23 cellular contexts compared by ENCODE assay signal in genomic region chr11:134283461-134284230, GRCh38. TPM values are rescaled to one million over a fixed set of nuclear protein-coding genes. Genes with fewer than 3 reads are reported as not detected.
A peak's percentile ranks its signal among the peaks of the same experiment; 100 is the strongest.
DNase-seq lines count a peak whose midpoint lies in the region; ATAC-seq and TF ChIP-seq lines count a peak whose summit lies in the region.
"Had no signal": no experiment of that assay in that cellular context is flagged by ENCODE, and none has a peak within 500 bp of the region (broad histone marks: within the 10 kb centered on the region; RNA-seq: fewer than 3 reads in every experiment).

No MANE protein-coding gene starts in this region.

- H3K4me3 Mint-ChIP-seq in activated CD4-positive, alpha-beta T cell treated with anti-CD3 and anti-CD28 coated beads, Interleukin-2, amount 10 ng/mL, durations not matched to agents 24 days and 14 days, result no peak overlapping the region
- H3K4me3 Mint-ChIP-seq in activated T-helper 2 cell treated with anti-CD3 and anti-CD28 coated beads, Interferon-gamma antibody, Interleukin-2, Interleukin-4, amounts not matched to agents 10 μg/mL and 5 μg/mL and 100 μg/mL, durations not matched to agents 14 hours and 24 hours and 36 hours (ENCODE audit: low read depth), result no peak overlapping the region
- H3K4me3 Mint-ChIP-seq: CD4-positive, alpha-beta memory T cell; GM23338; H9 had no signal

- no peaks in the 10 kb centered on the region for H3K27me3 ChIP-seq in MG63

- peaks cover 5% of the 10 kb centered on the region for H3K4me1 Mint-ChIP-seq in activated CD4-positive, alpha-beta T cell treated with anti-CD3 and anti-CD28 coated beads, Interleukin-2, amount 10 ng/mL, durations not matched to agents 24 days and 14 days
- H3K4me1 Mint-ChIP-seq in activated T-helper 2 cell treated with anti-CD3 and anti-CD28 coated beads, Interferon-gamma antibody, Interleukin-2, Interleukin-4, amounts not matched to agents 10 μg/mL and 5 μg/mL and 100 μg/mL, durations not matched to agents 14 hours and 24 hours and 36 hours (ENCODE audit: low read depth), result peaks cover 12% of the 10 kb centered on the region

- TF ChIP-seq CTCF in C4-2B (conservative IDR thresholded peaks at IDR 0.05), result no peak

- no peak overlapping the region for H3K27ac Mint-ChIP-seq in activated CD4-positive, alpha-beta T cell treated with anti-CD3 and anti-CD28 coated beads, Interleukin-2, amount 10 ng/mL, durations not matched to agents 24 days and 14 days
- no peak overlapping the region for H3K27ac Mint-ChIP-seq in activated T-helper 2 cell treated with anti-CD3 and anti-CD28 coated beads, Interferon-gamma antibody, Interleukin-2, Interleukin-4, amounts not matched to agents 10 μg/mL and 5 μg/mL and 100 μg/mL, durations not matched to agents 14 hours and 24 hours and 36 hours
- H3K27ac Mint-ChIP-seq: CD4-positive, alpha-beta memory T cell; GM23338; H9 had no signal

- DNase-seq in activated CD4-positive, alpha-beta T cell treated with anti-CD3 and anti-CD28 coated beads, Interleukin-2, amount 10 ng/mL, durations not matched to agents 24 days and 14 days, result peak; percentile 48
- no peak for DNase-seq in activated CD4-positive, alpha-beta T cell treated with anti-CD3 and anti-CD28 coated beads for 1 hour
- DNase-seq in activated T-helper 2 cell treated with anti-CD3 and anti-CD28 coated beads, Interferon-gamma antibody, Interleukin-2, Interleukin-4, amounts not matched to agents 10 μg/mL and 5 μg/mL and 100 μg/mL, durations not matched to agents 14 hours and 24 hours and 36 hours (ENCODE audit: low spot score), result peak; percentile 6
- DNase-seq in ecto neural progenitor cell (ENCODE audit: low spot score), result peak; percentile 32
- DNase-seq in MG63, result no peak
- DNase-seq in GF-D8 (lab: John Stamatoyannopoulos, UW), result no peak
- DNase-seq: 8988T; ACHN; AML-193; BE2C; Calu3; CD4-positive, alpha-beta memory T cell; COR-L47; DMS53; DMS79 treated with DMSO at 0.1 percent for 48 hours; H9 had no signal

- H3K36me3 ChIP-seq in MG63, result no peaks in the 10 kb centered on the region
- H3K36me3 ChIP-seq: BE2C; BLaER1 treated with 17β-estradiol and CSF1 and Interleukin-3, amounts not matched to agents 10 nM and 100 nM had no signal

- H3K36me3 Mint-ChIP-seq in activated CD4-positive, alpha-beta T cell treated with anti-CD3 and anti-CD28 coated beads, Interleukin-2, amount 10 ng/mL, durations not matched to agents 24 days and 14 days (ENCODE audit: low read depth), result peaks cover 10% of the 10 kb centered on the region
- H3K36me3 Mint-ChIP-seq in activated T-helper 2 cell treated with anti-CD3 and anti-CD28 coated beads, Interferon-gamma antibody, Interleukin-2, Interleukin-4, amounts not matched to agents 10 μg/mL and 5 μg/mL and 100 μg/mL, durations not matched to agents 14 hours and 24 hours and 36 hours (ENCODE audit: low read depth), result peaks cover 35% of the 10 kb centered on the region
- H3K36me3 Mint-ChIP-seq: CD4-positive, alpha-beta memory T cell had no signal

- no peak overlapping the region for H3K4me3 ChIP-seq in MG63
- H3K4me3 ChIP-seq: A549; BLaER1 treated with 17β-estradiol and CSF1 and Interleukin-3, amounts not matched to agents 10 nM and 100 nM; GM23338 had no signal

- intact Hi-C loops in activated CD4-positive, alpha-beta T cell treated with anti-CD3 and anti-CD28 coated beads, Interleukin-2, amount 10 ng/mL, durations not matched to agents 24 days and 14 days (cut with micrococcal nuclease), result no loop called here
- intact Hi-C loops in activated T-helper 2 cell treated with anti-CD3 and anti-CD28 coated beads, Interferon-gamma antibody, Interleukin-2, Interleukin-4, amounts not matched to agents 10 μg/mL and 5 μg/mL and 100 μg/mL, durations not matched to agents 14 hours and 24 hours and 36 hours (cut with micrococcal nuclease), result no loop called here

- no peaks in the 10 kb centered on the region for H3K27me3 Mint-ChIP-seq in activated CD4-positive, alpha-beta T cell treated with anti-CD3 and anti-CD28 coated beads, Interleukin-2, amount 10 ng/mL, durations not matched to agents 24 days and 14 days
- no peaks in the 10 kb centered on the region for H3K27me3 Mint-ChIP-seq in activated T-helper 2 cell treated with anti-CD3 and anti-CD28 coated beads, Interferon-gamma antibody, Interleukin-2, Interleukin-4, amounts not matched to agents 10 μg/mL and 5 μg/mL and 100 μg/mL, durations not matched to agents 14 hours and 24 hours and 36 hours (ENCODE audit: low read depth)
- H3K27me3 Mint-ChIP-seq: CD4-positive, alpha-beta memory T cell had no signal

- peak overlapping the region; percentile 34; the same call in 1 of the 2 replicates for H3K27ac ChIP-seq in C4-2B
- H3K27ac ChIP-seq: A549; BLaER1 treated with 17β-estradiol and CSF1 and Interleukin-3, amounts not matched to agents 10 nM and 100 nM had no signal

- peaks cover under 1% of the 10 kb centered on the region for H3K9me3 Mint-ChIP-seq in activated CD4-positive, alpha-beta T cell treated with anti-CD3 and anti-CD28 coated beads, Interleukin-2, amount 10 ng/mL, durations not matched to agents 24 days and 14 days
- peaks cover under 1% of the 10 kb centered on the region for H3K9me3 Mint-ChIP-seq in activated T-helper 2 cell treated with anti-CD3 and anti-CD28 coated beads, Interferon-gamma antibody, Interleukin-2, Interleukin-4, amounts not matched to agents 10 μg/mL and 5 μg/mL and 100 μg/mL, durations not matched to agents 14 hours and 24 hours and 36 hours
- H3K9me3 Mint-ChIP-seq: CD4-positive, alpha-beta memory T cell; GM23338 had no signal

- no peak for ATAC-seq in HG03520 (IDR thresholded peaks at IDR 0.05; ENCODE audit: unreplicated experiment)
- ATAC-seq: A549, GM23338, HCT116 had no signal

- H3K9me3 ChIP-seq in MG63, result no peaks in the 10 kb centered on the region
- H3K9me3 ChIP-seq: A549, BE2C had no signal

RNA-seq across cellular contexts. Expression of gene GLB1L3, which starts 7.5 kb away (rescaled TPM):
- 16.5 and 17.0 TPM in 2 replicates for total RNA-seq in activated CD4-positive, alpha-beta T cell treated with anti-CD3 and anti-CD28 coated beads, Interleukin-2, amount 10 ng/mL, durations not matched to agents 24 days and 14 days
- 14.5 and 15.4 TPM in 2 replicates for total RNA-seq in activated T-helper 2 cell treated with anti-CD3 and anti-CD28 coated beads, Interferon-gamma antibody, Interleukin-2, Interleukin-4, amounts not matched to agents 10 μg/mL and 5 μg/mL and 100 μg/mL, durations not matched to agents 14 hours and 24 hours and 36 hours
- total RNA-seq in MG63 (2014; rRNA removed; shearing (Covaris generic); ENCODE audit: low replicate concordance), result not detected in 2 replicates
- total RNA-seq: Calu3, G401 had no signal

RNA-seq across cellular contexts. Expression of gene ACAD8, which starts 30.3 kb away (rescaled TPM):
- total RNA-seq in activated CD4-positive, alpha-beta T cell treated with anti-CD3 and anti-CD28 coated beads, Interleukin-2, amount 10 ng/mL, durations not matched to agents 24 days and 14 days, result 26.0 and 26.7 TPM in 2 replicates
- total RNA-seq in activated T-helper 2 cell treated with anti-CD3 and anti-CD28 coated beads, Interferon-gamma antibody, Interleukin-2, Interleukin-4, amounts not matched to agents 10 μg/mL and 5 μg/mL and 100 μg/mL, durations not matched to agents 14 hours and 24 hours and 36 hours, result 27.3 and 27.7 TPM in 2 replicates
- total RNA-seq in MG63 (2014; rRNA removed; shearing (Covaris generic); ENCODE audit: low replicate concordance), result 12.3 and 14.9 TPM in 2 replicates

RNA-seq across cellular contexts. Expression of gene THYN1, which starts 30.5 kb away (rescaled TPM):
- 61.6 and 69.1 TPM in 2 replicates for total RNA-seq in activated CD4-positive, alpha-beta T cell treated with anti-CD3 and anti-CD28 coated beads, Interleukin-2, amount 10 ng/mL, durations not matched to agents 24 days and 14 days
- total RNA-seq in activated T-helper 2 cell treated with anti-CD3 and anti-CD28 coated beads, Interferon-gamma antibody, Interleukin-2, Interleukin-4, amounts not matched to agents 10 μg/mL and 5 μg/mL and 100 μg/mL, durations not matched to agents 14 hours and 24 hours and 36 hours, result 55.6 and 60.8 TPM in 2 replicates
- total RNA-seq in MG63 (2014; rRNA removed; shearing (Covaris generic); ENCODE audit: low replicate concordance), result 32.7 and 43.3 TPM in 2 replicates

RNA-seq across cellular contexts. Expression of gene GLB1L2, which starts 48.1 kb away (rescaled TPM):
- 10.2 and 11.2 TPM in 2 replicates for total RNA-seq in activated CD4-positive, alpha-beta T cell treated with anti-CD3 and anti-CD28 coated beads, Interleukin-2, amount 10 ng/mL, durations not matched to agents 24 days and 14 days
- total RNA-seq in activated T-helper 2 cell treated with anti-CD3 and anti-CD28 coated beads, Interferon-gamma antibody, Interleukin-2, Interleukin-4, amounts not matched to agents 10 μg/mL and 5 μg/mL and 100 μg/mL, durations not matched to agents 14 hours and 24 hours and 36 hours, result 3.1 and 4.3 TPM in 2 replicates
- 11.6 and 15.0 TPM in 2 replicates for total RNA-seq in MG63 (2014; rRNA removed; shearing (Covaris generic); ENCODE audit: low replicate concordance)

RNA-seq across cellular contexts. Expression of gene VPS26B, which starts 59.2 kb away (rescaled TPM):
- 41.6 and 42.6 TPM in 2 replicates for total RNA-seq in activated CD4-positive, alpha-beta T cell treated with anti-CD3 and anti-CD28 coated beads, Interleukin-2, amount 10 ng/mL, durations not matched to agents 24 days and 14 days
- total RNA-seq in activated T-helper 2 cell treated with anti-CD3 and anti-CD28 coated beads, Interferon-gamma antibody, Interleukin-2, Interleukin-4, amounts not matched to agents 10 μg/mL and 5 μg/mL and 100 μg/mL, durations not matched to agents 14 hours and 24 hours and 36 hours, result 41.7 and 43.8 TPM in 2 replicates
- total RNA-seq in MG63 (2014; rRNA removed; shearing (Covaris generic); ENCODE audit: low replicate concordance), result 33.0 and 37.6 TPM in 2 replicates

Comparison
In these comparisons a context has a peak if more than half of its experiments do, and no peak if none do; other contexts are left out.
1. DNase-seq: peak in activated CD4-positive, alpha-beta T cell treated with anti-CD3 and anti-CD28 coated beads, Interleukin-2, amount 10 ng/mL, durations not matched to agents 24 days and 14 days (single experiment), activated T-helper 2 cell treated with anti-CD3 and anti-CD28 coated beads, Interferon-gamma antibody, Interleukin-2, Interleukin-4, amounts not matched to agents 10 μg/mL and 5 μg/mL and 100 μg/mL, durations not matched to agents 14 hours and 24 hours and 36 hours (single experiment) and ecto neural progenitor cell (single experiment); none in activated CD4-positive, alpha-beta T cell treated with anti-CD3 and anti-CD28 coated beads for 1 hour (single experiment), MG63 (single experiment) and GF-D8 (single experiment).
2. RNA of gene GLB1L3, which starts 7.5 kb away (total RNA-seq): 16.5 to 17.0 TPM in activated CD4-positive, alpha-beta T cell treated with anti-CD3 and anti-CD28 coated beads, Interleukin-2, amount 10 ng/mL, durations not matched to agents 24 days and 14 days and 14.5 to 15.4 TPM in activated T-helper 2 cell treated with anti-CD3 and anti-CD28 coated beads, Interferon-gamma antibody, Interleukin-2, Interleukin-4, amounts not matched to agents 10 μg/mL and 5 μg/mL and 100 μg/mL, durations not matched to agents 14 hours and 24 hours and 36 hours; not detected in MG63; every median in the first group is over 10 times any median in the second.